ENCODE assay signal across 30 cellular contexts in genomic region chr4:98903963-98904362, GRCh38.
"Had no signal": no experiment of that assay in that cellular context is flagged by ENCODE, and none has a peak within 500 bp of the region (broad histone marks: within the 10 kb centered on the region; RNA-seq: fewer than 3 reads in every experiment).

No MANE protein-coding gene starts in this region.

- H3K4me3 ChIP-seq: adrenal gland, body of pancreas, gastrocnemius medialis, skin epidermis, upper lobe of left lung, vagina had no signal

- H3K9me3 Mint-ChIP-seq: activated CD4-positive, alpha-beta memory T cell treated with anti-CD3 and anti-CD28 coated beads, Interleukin-2, amount 10 ng/mL, durations not matched to agents 7 days and 5 days; activated CD4-positive, alpha-beta T cell treated with anti-CD3 and anti-CD28 coated beads, Interleukin-2, amount 10 ng/mL, durations not matched to agents 7 days and 5 days; activated naive CD4-positive, alpha-beta T cell treated with anti-CD3 and anti-CD28 coated beads, Interleukin-2, amount 50 U/mL, for 72 hours; activated T-cell treated with anti-CD3 and anti-CD28 coated beads, Interleukin-2, amount 50 U/mL, for 24 hours; activated T-helper 17 cell treated with anti-CD3 and anti-CD28 coated beads, Interleukin-2, amount 50 U/mL, for 72 hours; natural killer cell treated with Interleukin-12 subunit alpha and Interleukin-12 subunit beta and Interleukin-15 and Interleukin-18, amount 100 ng/mL, for 72 hours; stimulated activated naive CD8-positive, alpha-beta T cell treated with anti-CD3 and anti-CD28 coated beads, Interleukin-15, amount 100 ng/mL, for 72 hours; T-helper 1 cell treated with Interleukin-12 subunit alpha and Interleukin-12 subunit beta and Interleukin-4 antibody, amounts not matched to agents 30 μg/mL and 1 μg/mL, for 36 hours had no signal

- DNase-seq: activated CD4-positive, alpha-beta memory T cell treated with anti-CD3 and anti-CD28 coated beads, Interleukin-2, amount 10 ng/mL, durations not matched to agents 7 days and 5 days; activated CD4-positive, alpha-beta T cell treated with anti-CD3 and anti-CD28 coated beads, Interleukin-2, amount 10 ng/mL, durations not matched to agents 7 days and 5 days; activated CD4-positive, CD25-positive, alpha-beta regulatory T cell treated with anti-CD3 and anti-CD28 coated beads, Interleukin-2, amount 50 U/mL, for 72 hours; activated CD8-positive, alpha-beta memory T cell treated with anti-CD3 and anti-CD28 coated beads, Interleukin-2, amount 50 U/mL, for 48 hours; activated gamma-delta T cell treated with Interleukin-2 at 50 U/mL for 16 hours; activated T-cell treated with anti-CD3 and anti-CD28 coated beads, Interleukin-2, amount 50 U/mL, for 24 hours; adrenal gland; aorta; body of pancreas; dermis blood vessel endothelial cell; effector CD8-positive, alpha-beta T cell; gastrocnemius medialis; glutamatergic neuron; islet precursor cell; mammary epithelial cell; stimulated activated CD4-positive, alpha-beta T cell treated with anti-CD3 and anti-CD28 coated beads, Interleukin-12 subunit alpha, Interleukin-12 subunit beta, amount 100 ng/mL, for 4 hours; stimulated activated CD4-positive, alpha-beta T cell treated with anti-CD3 and anti-CD28 coated beads, Interleukin-4, amount 100 ng/mL, for 1 hour; stimulated activated naive CD8-positive, alpha-beta T cell treated with anti-CD3 and anti-CD28 coated beads, Interleukin-15, amount 100 ng/mL, for 72 hours; substantia nigra; SW 1271; T-helper 9 cell; upper lobe of left lung; WERI-Rb-1 had no signal

- H3K27ac Mint-ChIP-seq: activated CD4-positive, alpha-beta memory T cell treated with anti-CD3 and anti-CD28 coated beads, Interleukin-2, amount 10 ng/mL, durations not matched to agents 7 days and 5 days; activated CD4-positive, alpha-beta T cell treated with anti-CD3 and anti-CD28 coated beads, Interleukin-2, amount 10 ng/mL, durations not matched to agents 7 days and 5 days; activated naive CD4-positive, alpha-beta T cell treated with anti-CD3 and anti-CD28 coated beads, Interleukin-2, amount 50 U/mL, for 72 hours; activated T-cell treated with anti-CD3 and anti-CD28 coated beads, Interleukin-2, amount 50 U/mL, for 24 hours; natural killer cell treated with Interleukin-12 subunit alpha and Interleukin-12 subunit beta and Interleukin-15 and Interleukin-18, amount 100 ng/mL, for 72 hours; stimulated activated naive CD8-positive, alpha-beta T cell treated with anti-CD3 and anti-CD28 coated beads, Interleukin-15, amount 100 ng/mL, for 72 hours; T-helper 1 cell treated with Interleukin-12 subunit alpha and Interleukin-12 subunit beta and Interleukin-4 antibody, amounts not matched to agents 30 μg/mL and 1 μg/mL, for 36 hours had no signal

- ATAC-seq: activated naive CD4-positive, alpha-beta T cell treated with anti-CD3 and anti-CD28 coated beads, Interleukin-2, amount 50 U/mL, for 72 hours; activated T-helper 17 cell treated with anti-CD3 and anti-CD28 coated beads, Interleukin-2, amount 50 U/mL, for 72 hours; body of pancreas; gastrocnemius medialis; natural killer cell treated with Interleukin-12 subunit alpha and Interleukin-12 subunit beta and Interleukin-15 and Interleukin-18, amount 100 ng/mL, for 72 hours; sciatic nerve; stimulated activated naive CD8-positive, alpha-beta T cell treated with anti-CD3 and anti-CD28 coated beads, Interleukin-15, amount 100 ng/mL, for 72 hours had no signal

- H3K27me3 ChIP-seq: adrenal gland, body of pancreas, gastrocnemius medialis, upper lobe of left lung, vagina had no signal

- H3K4me3 Mint-ChIP-seq: activated CD4-positive, alpha-beta memory T cell treated with anti-CD3 and anti-CD28 coated beads, Interleukin-2, amount 10 ng/mL, durations not matched to agents 7 days and 5 days; activated CD4-positive, alpha-beta T cell treated with anti-CD3 and anti-CD28 coated beads, Interleukin-2, amount 10 ng/mL, durations not matched to agents 7 days and 5 days; activated T-cell treated with anti-CD3 and anti-CD28 coated beads, Interleukin-2, amount 50 U/mL, for 24 hours; activated T-helper 17 cell treated with anti-CD3 and anti-CD28 coated beads, Interleukin-2, amount 50 U/mL, for 72 hours; natural killer cell treated with Interleukin-12 subunit alpha and Interleukin-12 subunit beta and Interleukin-15 and Interleukin-18, amount 100 ng/mL, for 72 hours; stimulated activated naive CD8-positive, alpha-beta T cell treated with anti-CD3 and anti-CD28 coated beads, Interleukin-15, amount 100 ng/mL, for 72 hours; T-helper 1 cell treated with Interleukin-12 subunit alpha and Interleukin-12 subunit beta and Interleukin-4 antibody, amounts not matched to agents 30 μg/mL and 1 μg/mL, for 36 hours had no signal

- H3K27ac ChIP-seq: adrenal gland, body of pancreas, gastrocnemius medialis, skin epidermis, upper lobe of left lung, vagina, WERI-Rb-1 had no signal

- H3K9me3 ChIP-seq: adrenal gland, body of pancreas, gastrocnemius medialis, upper lobe of left lung, vagina had no signal

- H3K27me3 Mint-ChIP-seq: activated CD4-positive, alpha-beta memory T cell treated with anti-CD3 and anti-CD28 coated beads, Interleukin-2, amount 10 ng/mL, durations not matched to agents 7 days and 5 days; activated CD4-positive, alpha-beta T cell treated with anti-CD3 and anti-CD28 coated beads, Interleukin-2, amount 10 ng/mL, durations not matched to agents 7 days and 5 days; activated T-cell treated with anti-CD3 and anti-CD28 coated beads, Interleukin-2, amount 50 U/mL, for 24 hours; activated T-helper 17 cell treated with anti-CD3 and anti-CD28 coated beads, Interleukin-2, amount 50 U/mL, for 72 hours; natural killer cell treated with Interleukin-12 subunit alpha and Interleukin-12 subunit beta and Interleukin-15 and Interleukin-18, amount 100 ng/mL, for 72 hours; stimulated activated naive CD8-positive, alpha-beta T cell treated with anti-CD3 and anti-CD28 coated beads, Interleukin-15, amount 100 ng/mL, for 72 hours had no signal
